ENCODE assay signal across 1 cellular context in genomic region chr18:55269632-55270031, GRCh38.
A peak's percentile ranks its signal among the peaks of the same experiment; 100 is the strongest.
TF ChIP-seq lines count a peak whose summit lies in the region.

No MANE protein-coding gene starts in this region.

TF ChIP-seq in K562, 482 proteins besides CTCF, POLR2A, EP300 and RAD21:
- TF ChIP-seq, protein P1, sequence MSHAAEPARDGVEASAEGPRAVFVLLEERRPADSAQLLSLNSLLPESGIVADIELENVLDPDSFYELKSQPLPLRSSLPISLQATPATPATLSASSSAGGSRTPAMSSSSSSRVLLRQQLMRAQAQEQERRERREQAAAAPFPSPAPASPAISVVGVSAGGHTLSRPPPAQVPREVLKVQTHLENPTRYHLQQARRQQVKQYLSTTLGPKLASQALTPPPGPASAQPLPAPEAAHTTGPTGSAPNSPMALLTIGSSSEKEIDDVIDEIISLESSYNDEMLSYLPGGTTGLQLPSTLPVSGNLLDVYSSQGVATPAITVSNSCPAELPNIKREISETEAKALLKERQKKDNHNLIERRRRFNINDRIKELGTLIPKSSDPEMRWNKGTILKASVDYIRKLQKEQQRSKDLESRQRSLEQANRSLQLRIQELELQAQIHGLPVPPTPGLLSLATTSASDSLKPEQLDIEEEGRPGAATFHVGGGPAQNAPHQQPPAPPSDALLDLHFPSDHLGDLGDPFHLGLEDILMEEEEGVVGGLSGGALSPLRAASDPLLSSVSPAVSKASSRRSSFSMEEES (CRISPR knock-in tag; IDR thresholded peaks at IDR 0.05): peak; percentile 43
- TF ChIP-seq ZNF766 (CRISPR knock-in tag; conservative IDR thresholded peaks at IDR 0.05): no peak
- no peak for TF ChIP-seq ZNF79 (CRISPR knock-in tag; IDR thresholded peaks at IDR 0.05; ENCODE audit: low read depth)
- TF ChIP-seq TAF15 (IDR thresholded peaks at IDR 0.05; ENCODE audit: low read depth, low read length): no peak
- TF ChIP-seq ZBTB1 (CRISPR knock-in tag; IDR thresholded peaks at IDR 0.05; ENCODE audit: borderline replicate concordance, low read depth): no peak
- TF ChIP-seq NFIX (CRISPR knock-in tag; IDR thresholded peaks at IDR 0.05; ENCODE audit: low read depth): no peak
- no peak for TF ChIP-seq PRPF4 (IDR thresholded peaks at IDR 0.05; ENCODE audit: insufficient read depth, low read depth, low read length, poor library complexity, severe bottlenecking)
- no peak for TF ChIP-seq ZNF445 (CRISPR knock-in tag; IDR thresholded peaks at IDR 0.05; ENCODE audit: low read depth)
TF ChIP-seq in K562: peak in this region for 1.
